13 cellular contexts compared by ENCODE assay signal in genomic region chr7:41573017-41573416, GRCh38.
DNase-seq lines count a peak whose midpoint lies in the region; ATAC-seq and TF ChIP-seq lines count a peak whose summit lies in the region.
"Had no signal": no experiment of that assay in that cellular context is flagged by ENCODE, and none has a peak within 500 bp of the region (broad histone marks: within the 10 kb centered on the region; RNA-seq: fewer than 3 reads in every experiment).

No MANE protein-coding gene starts in this region.

- in situ Hi-C loops in ACHN (cut with HindIII; ENCODE audit: low pct_ligation_motif_present, low pct_unique_long_range_greater_than_20kb, low sequenced_read_pairs), result no loop called here

- peak overlapping the region in 1 of 2 donors; percentile 44 for H3K27ac ChIP-seq in tibial artery

- intact Hi-C loops in tibial artery (cut with DNase I; ENCODE audit: low total_unique reads), result no loop called here

- H3K4me3 ChIP-seq in tibial artery, result no peak overlapping the region

- peak; percentile 11 for DNase-seq in ACHN
- DNase-seq in HPDE6-E6E7 (ENCODE audit: extremely low spot score), result peak; percentile 25
- peak; percentile 18 for DNase-seq in amniotic stem cell (lab: John Stamatoyannopoulos, UW)
- peak; percentile 13 for DNase-seq in hepatic stellate cell (ENCODE audit: low spot score)
- no peak for DNase-seq in tibial artery
- DNase-seq in foreskin melanocyte, result no peak
- DNase-seq in NCI-H2227 (lab: John Stamatoyannopoulos, UW; ENCODE audit: unreplicated experiment), result no peak
- DNase-seq: activated CD4-positive, CD25-positive, alpha-beta regulatory T cell; activated naive CD4-positive, alpha-beta T cell treated with anti-CD3 and anti-CD28 coated beads, Interleukin-2, amount 10 ng/mL, durations not matched to agents 7 days and 5 days; AML-193; NCI-H1105 treated with DMSO at 0.1 percent for 48 hours; NCI-H2227 treated with DMSO at 0.1 percent for 48 hours had no signal

- TF ChIP-seq CTCF in tibial artery (IDR thresholded peaks at IDR 0.05), result no peak

- ATAC-seq in HG03469 (IDR thresholded peaks at IDR 0.05; ENCODE audit: unreplicated experiment), result no peak

- H3K9me3 ChIP-seq in tibial artery, result no peaks in the 10 kb centered on the region

- H3K36me3 ChIP-seq in tibial artery, result no peaks in the 10 kb centered on the region

- H3K4me1 ChIP-seq in tibial artery, result peaks cover 0 to 47% (median 7%) of the 10 kb centered on the region in 4 donors

- no peaks in the 10 kb centered on the region for H3K27me3 ChIP-seq in tibial artery

Comparison
In these comparisons a context has a peak if more than half of its experiments do, and no peak if none do; other contexts are left out.
1. DNase-seq: peak in ACHN (single experiment), HPDE6-E6E7 (single experiment), amniotic stem cell (single experiment) and hepatic stellate cell (single experiment); none in tibial artery (0 of 2), foreskin melanocyte (single experiment) and NCI-H2227 (single experiment).